1 cellular context compared by ENCODE assay signal in genomic region chr4:4216668-4217067, GRCh38.
TF ChIP-seq lines count a peak whose summit lies in the region.

No MANE protein-coding gene starts in this region.

TF ChIP-seq in IMR-90, 13 proteins besides CTCF, POLR2A, EP300 and RAD21:
- TF ChIP-seq RCOR1 (IDR thresholded peaks at IDR 0.05; ENCODE audit: insufficient replicate concordance, low read length): no peak
- no peak for TF ChIP-seq USF2 (IDR thresholded peaks at IDR 0.05; ENCODE audit: low read depth, low read length)
- TF ChIP-seq FOS (IDR thresholded peaks at IDR 0.05; ENCODE audit: low read depth, low read length): 0 out of 2 replicates have a peak, but pooled peaks have one; percentile 6
- TF ChIP-seq MXI1 (IDR thresholded peaks at IDR 0.05; ENCODE audit: borderline replicate concordance, low read depth, low read length): no peak
